7 cellular contexts compared by ENCODE assay signal in genomic region chr19:42277821-42278809, GRCh38. TPM values are rescaled to one million over a fixed set of nuclear protein-coding genes. Genes with fewer than 3 reads are reported as not detected.
DNase-seq lines count a peak whose midpoint lies in the region; ATAC-seq and TF ChIP-seq lines count a peak whose summit lies in the region.

No MANE protein-coding gene starts in this region.

- no peaks in the 10 kb centered on the region for H4K20me1 ChIP-seq in HCT116 (ENCODE audit: insufficient read depth)

- no peak for TF ChIP-seq RAD21 in HCT116 (IDR thresholded peaks at IDR 0.05; ENCODE audit: low read depth)

- H3K4me2 ChIP-seq in HCT116 (ENCODE audit: low read length): peak overlapping the region; percentile 97; the same call in 1 of the 2 replicates

- TF ChIP-seq CTCF in HCT116 (IDR thresholded peaks at IDR 0.05 in 2 of 3, conservative IDR thresholded peaks at IDR 0.05 in 1 of 3; ENCODE audit: borderline replicate concordance in 1 of 3, insufficient read depth in 1 of 3, low read depth in 2 of 3, low read length in 2 of 3) (no peak), cardiac muscle cell (IDR thresholded peaks at IDR 0.05; ENCODE audit: low read depth, low read length) (no peak)

- H3K27me3 ChIP-seq in HCT116 (ENCODE audit: insufficient read depth, low read length): no peaks in the 10 kb centered on the region
- H3K27me3 ChIP-seq in cardiac muscle cell: no peaks in the 10 kb centered on the region

- no peaks in the 10 kb centered on the region for H3K27me3 Mint-ChIP-seq in T-helper 17 cell

- no peaks in the 10 kb centered on the region; the same call in 1 of the 2 replicates for H3K79me2 ChIP-seq in HCT116 (ENCODE audit: insufficient read depth, low read length)

- DNase-seq in HCT116 (ENCODE audit: low read depth, low spot score): no peak
- DNase-seq in T-helper 17 cell: no peak
- DNase-seq in cardiac muscle cell (ENCODE audit: low read depth in 1 of 2, low spot score in 1 of 2): peak in 1 of 2 donors; percentile 66
- no peak for DNase-seq in stimulated activated effector memory CD8-positive, alpha-beta T cell treated with anti-CD3 and anti-CD28 coated beads, Interleukin-12 subunit alpha, Interleukin-12 subunit beta, amount 100 ng/mL, for 72 hours (ENCODE audit: low spot score in 2 of 2)
- DNase-seq in activated CD4-positive, CD25-positive, alpha-beta regulatory T cell (lab: John Stamatoyannopoulos, UW): no peak
- DNase-seq in activated CD4-positive, alpha-beta T cell treated with anti-CD3 and anti-CD28 coated beads for 1 hour: no peak

- H3K4me3 Mint-ChIP-seq in T-helper 17 cell: peak overlapping the region; percentile 98
- H3K4me3 Mint-ChIP-seq in stimulated activated effector memory CD8-positive, alpha-beta T cell treated with anti-CD3 and anti-CD28 coated beads, Interleukin-12 subunit alpha, Interleukin-12 subunit beta, amount 100 ng/mL, for 72 hours: no peak overlapping the region

- RAD21 ChIA-PET in HCT116 (lab: Charles Lee; ENCODE audit: low non-redundant PET in 1 of 2, low total read pairs in 2 of 2, uncharacterized antibody in 2 of 2, unreplicated experiment in 2 of 2): interaction anchor here in 1 of 2 experiments (0.6 kb wide), 1 partner anchor 30 kb away, joined by 5 read pairs; no protein-coding TSS in a partner anchor

- peaks cover 2% of the 10 kb centered on the region for H3K36me3 Mint-ChIP-seq in T-helper 17 cell (ENCODE audit: low read depth)
- peaks cover 68% of the 10 kb centered on the region for H3K36me3 Mint-ChIP-seq in stimulated activated effector memory CD8-positive, alpha-beta T cell treated with anti-CD3 and anti-CD28 coated beads, Interleukin-12 subunit alpha, Interleukin-12 subunit beta, amount 100 ng/mL, for 72 hours

- no peak overlapping the region for H3K4me3 ChIP-seq in HCT116 (replicated peaks in 1 of 2; ENCODE audit: low read depth in 1 of 2, low read length in 2 of 2)
- H3K4me3 ChIP-seq in cardiac muscle cell: no peak overlapping the region

- peaks cover 40 to 54% of the 10 kb centered on the region in 2 experiments for H3K4me1 ChIP-seq in HCT116 (ENCODE audit: control insufficient read depth in 1 of 2, insufficient read depth in 2 of 2, low read length in 2 of 2)
- H3K4me1 ChIP-seq in cardiac muscle cell (ENCODE audit: low read depth): peaks cover 42% of the 10 kb centered on the region

- ATAC-seq in HCT116: no peak
- no peak for ATAC-seq in T-helper 17 cell
- ATAC-seq in stimulated activated effector memory CD8-positive, alpha-beta T cell treated with anti-CD3 and anti-CD28 coated beads, Interleukin-12 subunit alpha, Interleukin-12 subunit beta, amount 100 ng/mL, for 72 hours: no peak
- ATAC-seq in HG03354 (IDR thresholded peaks at IDR 0.05; ENCODE audit: poor library complexity, severe bottlenecking, unreplicated experiment): no peak

- peaks cover 46% of the 10 kb centered on the region for H3K4me1 Mint-ChIP-seq in T-helper 17 cell
- H3K4me1 Mint-ChIP-seq in stimulated activated effector memory CD8-positive, alpha-beta T cell treated with anti-CD3 and anti-CD28 coated beads, Interleukin-12 subunit alpha, Interleukin-12 subunit beta, amount 100 ng/mL, for 72 hours: peaks cover 64% of the 10 kb centered on the region

- H3K9me2 ChIP-seq in HCT116 (ENCODE audit: insufficient read depth): no peaks in the 10 kb centered on the region

- H3K27ac ChIP-seq in HCT116 (ENCODE audit: low read depth, low read length) (peak overlapping the region; percentile 94), cardiac muscle cell (peak overlapping the region; percentile 81)

- no peaks in the 10 kb centered on the region for H3K9me3 Mint-ChIP-seq in stimulated activated effector memory CD8-positive, alpha-beta T cell treated with anti-CD3 and anti-CD28 coated beads, Interleukin-12 subunit alpha, Interleukin-12 subunit beta, amount 100 ng/mL, for 72 hours

- POLR2A ChIA-PET in HCT116 (lab: Charles Lee): interaction anchor here (0.7 to 2.5 kb wide), 2 partner anchors 23 to 34 kb away, joined by 3 to 19 read pairs; partner anchors contain the start of gene ERF

- H3K9me3 ChIP-seq in HCT116 (ENCODE audit: control insufficient read depth in 1 of 2, insufficient read depth in 1 of 2, low read depth in 1 of 2, low read length in 2 of 2) (no peaks in the 10 kb centered on the region), T-helper 17 cell (ENCODE audit: control insufficient read depth, low read length, poor library complexity, severe bottlenecking) (no peaks in the 10 kb centered on the region), cardiac muscle cell (ENCODE audit: low read depth) (no peaks in the 10 kb centered on the region)

- no TSS peak for BruUV-seq in HCT116 (replicated peaks; lab: Mats Ljungman, UMichigan)

- intact Hi-C loops in HCT116 (cut with micrococcal nuclease): no loop called here

- CTCF ChIA-PET in HCT116 (lab: Charles Lee): interaction anchor here (0.6 to 4.8 kb wide), 5 partner anchors 8 to 185 kb away, joined by 3 to 63 read pairs (median 18); no protein-coding TSS in a partner anchor

- no peak overlapping the region for H2AFZ ChIP-seq in HCT116 (ENCODE audit: low read depth, low read length, poor library complexity, severe bottlenecking)

- peak overlapping the region; percentile 95 for H3K27ac Mint-ChIP-seq in T-helper 17 cell
- H3K27ac Mint-ChIP-seq in stimulated activated effector memory CD8-positive, alpha-beta T cell treated with anti-CD3 and anti-CD28 coated beads, Interleukin-12 subunit alpha, Interleukin-12 subunit beta, amount 100 ng/mL, for 72 hours: peak overlapping the region; percentile 94

- TF ChIP-seq POLR2A in HCT116 (IDR thresholded peaks at IDR 0.05; ENCODE audit: borderline replicate concordance, extremely low read depth, insufficient read depth, insufficient read length): no peak

- peaks cover 3 to 5% of the 10 kb centered on the region in 2 experiments; a peak in 2 of 4 replicates for H3K36me3 ChIP-seq in HCT116 (ENCODE audit: control insufficient read depth in 1 of 2, insufficient read depth in 2 of 2, low read length in 2 of 2)
- H3K36me3 ChIP-seq in cardiac muscle cell: no peaks in the 10 kb centered on the region

- no peak overlapping the region for H3K9ac ChIP-seq in HCT116 (ENCODE audit: low read length)

TF ChIP-seq in HCT116, 20 proteins besides CTCF, POLR2A, EP300 and RAD21 (continues in another document):
- TF ChIP-seq FOSL1 (IDR thresholded peaks at IDR 0.05; ENCODE audit: low read depth): no peak
- TF ChIP-seq CEBPB (IDR thresholded peaks at IDR 0.05; ENCODE audit: low read depth): no peak
- TF ChIP-seq, protein P1, sequence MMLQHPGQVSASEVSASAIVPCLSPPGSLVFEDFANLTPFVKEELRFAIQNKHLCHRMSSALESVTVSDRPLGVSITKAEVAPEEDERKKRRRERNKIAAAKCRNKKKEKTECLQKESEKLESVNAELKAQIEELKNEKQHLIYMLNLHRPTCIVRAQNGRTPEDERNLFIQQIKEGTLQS (IDR thresholded peaks at IDR 0.05): no peak
- TF ChIP-seq EZH2phosphoT487 (IDR thresholded peaks at IDR 0.05; ENCODE audit: borderline replicate concordance): no peak
- TF ChIP-seq, protein P2, sequence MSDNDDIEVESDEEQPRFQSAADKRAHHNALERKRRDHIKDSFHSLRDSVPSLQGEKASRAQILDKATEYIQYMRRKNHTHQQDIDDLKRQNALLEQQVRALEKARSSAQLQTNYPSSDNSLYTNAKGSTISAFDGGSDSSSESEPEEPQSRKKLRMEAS (IDR thresholded peaks at IDR 0.05): no peak
- TF ChIP-seq SRF (IDR thresholded peaks at IDR 0.05; ENCODE audit: low read depth): no peak
- no peak for TF ChIP-seq TCF7L2 (IDR thresholded peaks at IDR 0.05; ENCODE audit: borderline replicate concordance, extremely low read depth, insufficient read depth, insufficient read length)
- TF ChIP-seq ELF1 (IDR thresholded peaks at IDR 0.05; ENCODE audit: borderline replicate concordance, low read depth): no peak

RNA-seq across cellular contexts. Expression of gene CIC, which starts 9.1 kb away (rescaled TPM):
- total RNA-seq in HCT116 (2021; ENCODE audit: unreplicated experiment) (52.0 TPM), T-helper 17 cell (100 to 1,000 TPM; 112 to 125 TPM), cardiac muscle cell (55.5 and 62.9 TPM in 2 replicates)
- polyA plus RNA-seq in HCT116 (2012): 43.4 and 44.2 TPM in 2 replicates
- 18.1 and 18.7 TPM in 2 replicates for polyA plus RNA-seq in cardiac muscle cell

RNA-seq across cellular contexts. Expression of gene ERF, which starts 23.2 kb away (rescaled TPM):
- total RNA-seq in HCT116 (2021; ENCODE audit: unreplicated experiment) (96.1 TPM), T-helper 17 cell (10 to 100 TPM; 75.8 to 82.1 TPM), cardiac muscle cell (97.6 and 108 TPM in 2 replicates)
- 55.7 and 62.1 TPM in 2 replicates for polyA plus RNA-seq in HCT116 (2012)
- polyA plus RNA-seq in cardiac muscle cell: 25.1 and 25.4 TPM in 2 replicates

RNA-seq across cellular contexts. Expression of gene PRR19, which starts 23.8 kb away (rescaled TPM):
- total RNA-seq in HCT116 (2021; ENCODE audit: unreplicated experiment): 0.93 TPM
- 0.77 and 1.1 TPM in 2 replicates for polyA plus RNA-seq in HCT116 (2012)
- total RNA-seq in T-helper 17 cell: under 1 TPM in 1 of 2 donors, not detected in 1; 0.50 TPM
- 1.3 and 1.4 TPM in 2 replicates for total RNA-seq in cardiac muscle cell
- polyA plus RNA-seq in cardiac muscle cell: 0.16 and 2.9 TPM in 2 replicates

RNA-seq across cellular contexts. Expression of gene PAFAH1B3, which starts 24.3 kb away (rescaled TPM):
- 110 TPM for total RNA-seq in HCT116 (2021; ENCODE audit: unreplicated experiment)
- polyA plus RNA-seq in HCT116 (2012): 130 TPM in 2 replicates
- total RNA-seq in T-helper 17 cell: 10 to 100 TPM; 16.0 to 17.7 TPM
- total RNA-seq in cardiac muscle cell: 91.2 and 144 TPM in 2 replicates
- polyA plus RNA-seq in cardiac muscle cell: 87.9 and 131 TPM in 2 replicates

RNA-seq across cellular contexts. Expression of gene TMEM145, which starts 35.0 kb away (rescaled TPM):
- 7.2 TPM for total RNA-seq in HCT116 (2021; ENCODE audit: unreplicated experiment)
- 10.0 and 11.7 TPM in 2 replicates for polyA plus RNA-seq in HCT116 (2012)
- not detected for total RNA-seq in T-helper 17 cell
- 0.18 and 3.7 TPM in 2 replicates for total RNA-seq in cardiac muscle cell
- polyA plus RNA-seq in cardiac muscle cell: 0.47 and 3.8 TPM in 2 replicates
